Comparison of ENCODE assay signal across 18 cellular contexts in genomic region chr1:2088434-2088833, GRCh38. TPM values are rescaled to one million over a fixed set of nuclear protein-coding genes. Genes with fewer than 3 reads are reported as not detected.
DNase-seq lines count a peak whose midpoint lies in the region; ATAC-seq, FAIRE-seq and TF ChIP-seq lines count a peak whose summit lies in the region.
"Had no signal": no experiment of that assay in that cellular context is flagged by ENCODE, and none has a peak within 500 bp of the region (broad histone marks: within the 10 kb centered on the region; RNA-seq: fewer than 3 reads in every experiment).

No MANE protein-coding gene starts in this region.

- H3K27ac ChIP-seq in GM23248 (peak overlapping the region; percentile 72), body of pancreas (no peak overlapping the region)
- H3K27ac ChIP-seq: RWPE1 had no signal

- H2AFZ ChIP-seq in GM23248, result peak overlapping the region; percentile 53; the same call in 1 of the 2 replicates

- H3K27me3 ChIP-seq in GM23248 (replicated peaks; ENCODE audit: insufficient read depth), result no peaks in the 10 kb centered on the region
- H3K27me3 ChIP-seq in body of pancreas, result no peaks in the 10 kb centered on the region

- H3K79me2 ChIP-seq in GM23248 (ENCODE audit: insufficient read depth), result no peaks in the 10 kb centered on the region

- peak overlapping the region; percentile 72 for H3K4me2 ChIP-seq in GM23248 (ENCODE audit: unreplicated experiment)

- ATAC-seq in body of pancreas (peak; percentile 31), GM19455 (IDR thresholded peaks at IDR 0.05; ENCODE audit: unreplicated experiment) (no peak), GM19395 (IDR thresholded peaks at IDR 0.05; ENCODE audit: unreplicated experiment) (no peak)
- ATAC-seq: natural killer cell had no signal

- no peak for TF ChIP-seq CTCF in body of pancreas (IDR thresholded peaks at IDR 0.05)

- H3K4me3 ChIP-seq in GM23248 (peak overlapping the region; percentile 29; the same call in 1 of the 2 replicates), body of pancreas (no peak overlapping the region), skeletal muscle cell (ENCODE audit: low read depth, low read length) (no peak overlapping the region)

- in situ Hi-C loops in GM23248 (cut with MboI), result no loop called here

- H4K20me1 ChIP-seq in GM23248 (ENCODE audit: insufficient read depth), result no peaks in the 10 kb centered on the region

- FAIRE-seq in GM12891 (lab: Jason Lieb, UNC), result no peak
- FAIRE-seq: endothelial cell of umbilical vein, TTC549 had no signal

- intact Hi-C loops in body of pancreas (cut with DNase I), result no loop called here

- peak; percentile 92 for DNase-seq in GM23248
- DNase-seq in body of pancreas, result peak in 1 of 4 donors; percentile 34
- peak; percentile 91 for DNase-seq in hepatic stellate cell (ENCODE audit: low spot score)
- DNase-seq in skeletal muscle cell (ENCODE audit: low read depth), result peak; percentile 50
- DNase-seq in GM12891 (ENCODE audit: insufficient read length, low spot score), result no peak
- DNase-seq in NCI-H446 treated with DMSO at 0.1 percent for 48 hours (lab: John Stamatoyannopoulos, UW), result no peak
- DNase-seq: activated CD8-positive, alpha-beta memory T cell treated with anti-CD3 and anti-CD28 coated beads, Interleukin-2, amount 50 U/mL, for 4 hours; COR-L47; HFFc6; MM.1S; natural killer cell; NCI-H510A treated with DMSO at 0.1 percent for 48 hours; stimulated activated naive CD4-positive, alpha-beta T cell had no signal

- H3K9me3 ChIP-seq in GM23248 (ENCODE audit: low read depth), result no peaks in the 10 kb centered on the region
- H3K9me3 ChIP-seq in body of pancreas, result no peaks in the 10 kb centered on the region

- H3K4me1 ChIP-seq in GM23248 (ENCODE audit: insufficient read depth), result peaks cover 12% of the 10 kb centered on the region
- H3K4me1 ChIP-seq in body of pancreas, result no peaks in the 10 kb centered on the region

- H3K36me3 ChIP-seq in GM23248 (ENCODE audit: low read depth), result no peaks in the 10 kb centered on the region
- H3K36me3 ChIP-seq in body of pancreas (replicated peaks in 1 of 2; ENCODE audit: insufficient read depth in 1 of 2, low read depth in 2 of 2), result no peaks in the 10 kb centered on the region

- peak overlapping the region; percentile 55 for H3K9ac ChIP-seq in GM23248

- H3K9me2 ChIP-seq in GM23248 (ENCODE audit: insufficient read depth), result no peaks in the 10 kb centered on the region

- no peak for TF ChIP-seq POLR2A in body of pancreas (IDR thresholded peaks at IDR 0.05)
- no peak for TF ChIP-seq POLR2A in GM12891 (IDR thresholded peaks at IDR 0.05; ENCODE audit: low read depth, low read length)

- no peaks in the 10 kb centered on the region for H3F3A ChIP-seq in GM23248 (ENCODE audit: insufficient read depth)

- 19 to 28% methylated on average over 16 of the region's 16 CpGs for WGBS in GM23248 (ENCODE audit: low coverage in 1 of 2, low lambda C conversion rate in 2 of 2, missing lambda C conversion rate in 2 of 2), 2 experiments
- WGBS in body of pancreas, 2 donors, result 82 to 83% methylated on average over 12 to 16 of the region's 16 CpGs

TF ChIP-seq in GM12891, 5 proteins besides CTCF, POLR2A, EP300 and RAD21:
- TF ChIP-seq POU2F2 (IDR thresholded peaks at IDR 0.05; ENCODE audit: low read depth, low read length), result no peak
- TF ChIP-seq SPI1 (IDR thresholded peaks at IDR 0.05; ENCODE audit: low read depth, low read length), result no peak
- no peak for TF ChIP-seq PAX5 (IDR thresholded peaks at IDR 0.05; ENCODE audit: insufficient read depth, low read length, severe bottlenecking)
- no peak for TF ChIP-seq TAF1 (IDR thresholded peaks at IDR 0.05; ENCODE audit: low read depth, low read length)
- no peak for TF ChIP-seq POLR2AphosphoS5 (IDR thresholded peaks at IDR 0.05; ENCODE audit: low read depth, low read length)

RNA-seq across cellular contexts. Expression of gene PRKCZ, which starts 38.2 kb away (rescaled TPM):
- 0.63 and 1.4 TPM in 2 replicates for total RNA-seq in GM23248 (2014; rRNA removed; shearing (Covaris generic))
- 2.8 and 3.4 TPM in 2 replicates for polyA plus RNA-seq in GM23248 (2016; fragmentation: Nextera tagmentation; extraction: Ambion mirVana)
- 10 to 100 TPM in 1 of 2 donors, 1 to 10 TPM in 1; 9.6 to 10.9 TPM for total RNA-seq in body of pancreas
- polyA plus RNA-seq in GM12891 (2012; ENCODE audit: low read depth, missing spikeins), result 0.82 TPM

Comparison
In these comparisons a context has a peak if more than half of its experiments do, and no peak if none do; other contexts are left out.
1. DNase-seq: peak in GM23248 (single experiment), hepatic stellate cell (single experiment) and skeletal muscle cell (single experiment); none in GM12891 (single experiment) and NCI-H446 treated with DMSO at 0.1 percent for 48 hours (single experiment).